In genomic region chr12:18383203-18383602, GRCh38 we compare ENCODE assay signal across 9 cellular contexts.
A peak's percentile ranks its signal among the peaks of the same experiment; 100 is the strongest.
DNase-seq lines count a peak whose midpoint lies in the region; ATAC-seq lines count a peak whose summit lies in the region.
"Had no signal": no experiment of that assay in that cellular context is flagged by ENCODE, and none has a peak within 500 bp of the region (broad histone marks: within the 10 kb centered on the region; RNA-seq: fewer than 3 reads in every experiment).

No MANE protein-coding gene starts in this region.

- DNase-seq in H4 (ENCODE audit: low spot score) (peak; percentile 57), SK-MEL-5 (ENCODE audit: low read depth, low spot score) (peak; percentile 27), fibroblast of the conjunctiva (ENCODE audit: low read depth) (peak; percentile 60), renal cortical epithelial cell (ENCODE audit: low read depth) (peak; percentile 81), medulla oblongata (ENCODE audit: extremely low spot score) (no peak), cerebellar nuclear complex (lab: John Stamatoyannopoulos, UW) (no peak)
- DNase-seq: erythroblast had no signal

- H3K4me1 Mint-ChIP-seq in stimulated activated memory B cell treated with anti-CD40 and anti-IgM and Interleukin-4, amounts not matched to agents 10 μg/mL and 1 μg/mL and 100 μg/mL, for 72 hours: no peaks in the 10 kb centered on the region

- in situ Hi-C loops in SK-MEL-5 (cut with HindIII; ENCODE audit: low pct_unique_long_range_greater_than_20kb, low sequenced_read_pairs): no loop called here

- no peaks in the 10 kb centered on the region for H3K27me3 Mint-ChIP-seq in stimulated activated memory B cell treated with anti-CD40 and anti-IgM and Interleukin-4, amounts not matched to agents 10 μg/mL and 1 μg/mL and 100 μg/mL, for 72 hours

- H3K27ac Mint-ChIP-seq in stimulated activated memory B cell treated with anti-CD40 and anti-IgM and Interleukin-4, amounts not matched to agents 10 μg/mL and 1 μg/mL and 100 μg/mL, for 72 hours: no peak overlapping the region

- H3K9me3 Mint-ChIP-seq in stimulated activated memory B cell treated with anti-CD40 and anti-IgM and Interleukin-4, amounts not matched to agents 10 μg/mL and 1 μg/mL and 100 μg/mL, for 72 hours: peaks cover 18% of the 10 kb centered on the region

- H3K36me3 Mint-ChIP-seq in stimulated activated memory B cell treated with anti-CD40 and anti-IgM and Interleukin-4, amounts not matched to agents 10 μg/mL and 1 μg/mL and 100 μg/mL, for 72 hours: no peaks in the 10 kb centered on the region

- no peak for ATAC-seq in HG03460 (IDR thresholded peaks at IDR 0.05; ENCODE audit: unreplicated experiment)
- ATAC-seq in stimulated activated memory B cell treated with anti-CD40 and anti-IgM and Interleukin-4, amounts not matched to agents 10 μg/mL and 1 μg/mL and 100 μg/mL, for 72 hours: no peak

- no peak overlapping the region for H3K4me3 Mint-ChIP-seq in stimulated activated memory B cell treated with anti-CD40 and anti-IgM and Interleukin-4, amounts not matched to agents 10 μg/mL and 1 μg/mL and 100 μg/mL, for 72 hours

Comparison
In these comparisons a context has a peak if more than half of its experiments do, and no peak if none do; other contexts are left out.
1. DNase-seq: peak in H4 (single experiment), SK-MEL-5 (single experiment), fibroblast of the conjunctiva (single experiment) and renal cortical epithelial cell (single experiment); none in medulla oblongata (single experiment) and cerebellar nuclear complex (0 of 2).